ENCODE assay signal across 16 cellular contexts in the genomic region with DNA sequence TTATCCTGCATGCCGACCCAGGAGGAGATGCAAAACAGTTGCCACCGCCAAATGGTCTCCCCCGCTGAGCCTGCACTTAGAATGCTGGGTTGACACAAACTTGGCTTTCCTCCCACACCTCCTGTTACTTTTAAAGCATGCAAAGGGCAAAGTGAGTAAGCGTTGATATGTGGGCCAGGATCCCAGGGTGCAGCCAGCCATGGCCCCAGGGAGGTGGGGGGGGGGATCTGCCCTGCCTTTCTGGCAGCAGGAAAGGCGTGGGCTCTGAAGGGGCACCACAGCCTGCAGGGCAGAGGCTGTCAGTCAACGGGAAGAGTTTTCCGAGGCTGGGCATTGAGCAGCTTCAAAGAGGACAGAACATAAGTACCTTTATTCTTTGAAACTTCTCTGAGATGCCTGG.
DNase-seq lines count a peak whose midpoint lies in the region; ATAC-seq and TF ChIP-seq lines count a peak whose summit lies in the region.
"Had no signal": no experiment of that assay in that cellular context is flagged by ENCODE, and none has a peak within 500 bp of the region (broad histone marks: within the 10 kb centered on the region; RNA-seq: fewer than 3 reads in every experiment).

No MANE protein-coding gene starts in this region.

- H3K4me3 ChIP-seq in astrocyte of the spinal cord (ENCODE audit: low read depth, low read length), result no peak overlapping the region
- H3K4me3 ChIP-seq: GM23338, heart left ventricle, pancreas, spleen, stomach had no signal

- peak; percentile 40 for DNase-seq in ELR (ENCODE audit: low read depth)
- peak; percentile 99 for DNase-seq in M059J (ENCODE audit: low read depth)
- peak; percentile 61 for DNase-seq in astrocyte of the spinal cord (ENCODE audit: low read depth, low spot score)
- peak; percentile 87 for DNase-seq in kidney glomerular epithelial cell (lab: John Stamatoyannopoulos, UW)
- no peak for DNase-seq in stimulated activated naive CD4-positive, alpha-beta T cell (lab: John Stamatoyannopoulos, UW)
- DNase-seq in pons (ENCODE audit: low spot score), result no peak
- DNase-seq: activated CD4-positive, alpha-beta T cell treated with anti-CD3 and anti-CD28 coated beads for 36 hours; heart left ventricle; NCI-H1417; pancreas; RPMI8226; spleen; stomach had no signal

- ATAC-seq in GM19324 (IDR thresholded peaks at IDR 0.05; ENCODE audit: low FRiP score, unreplicated experiment) (no peak), HG03354 (IDR thresholded peaks at IDR 0.05; ENCODE audit: poor library complexity, severe bottlenecking, unreplicated experiment) (no peak)
- ATAC-seq: activated CD4-positive, alpha-beta T cell treated with anti-CD3 and anti-CD28 coated beads for 36 hours; GM23338; pancreas had no signal

- no peak for TF ChIP-seq CTCF in astrocyte of the spinal cord (IDR thresholded peaks at IDR 0.05; ENCODE audit: low read depth, low read length)

- in situ Hi-C loops in astrocyte of the spinal cord (cut with HindIII; ENCODE audit: low sequenced_read_pairs), result no loop called here

Comparison
In these comparisons a context has a peak if more than half of its experiments do, and no peak if none do; other contexts are left out.
1. DNase-seq: peak in ELR (single experiment), M059J (single experiment), astrocyte of the spinal cord (single experiment) and kidney glomerular epithelial cell (single experiment); none in stimulated activated naive CD4-positive, alpha-beta T cell (0 of 6) and pons (single experiment).